10 cellular contexts compared by ENCODE assay signal in the genomic region with DNA sequence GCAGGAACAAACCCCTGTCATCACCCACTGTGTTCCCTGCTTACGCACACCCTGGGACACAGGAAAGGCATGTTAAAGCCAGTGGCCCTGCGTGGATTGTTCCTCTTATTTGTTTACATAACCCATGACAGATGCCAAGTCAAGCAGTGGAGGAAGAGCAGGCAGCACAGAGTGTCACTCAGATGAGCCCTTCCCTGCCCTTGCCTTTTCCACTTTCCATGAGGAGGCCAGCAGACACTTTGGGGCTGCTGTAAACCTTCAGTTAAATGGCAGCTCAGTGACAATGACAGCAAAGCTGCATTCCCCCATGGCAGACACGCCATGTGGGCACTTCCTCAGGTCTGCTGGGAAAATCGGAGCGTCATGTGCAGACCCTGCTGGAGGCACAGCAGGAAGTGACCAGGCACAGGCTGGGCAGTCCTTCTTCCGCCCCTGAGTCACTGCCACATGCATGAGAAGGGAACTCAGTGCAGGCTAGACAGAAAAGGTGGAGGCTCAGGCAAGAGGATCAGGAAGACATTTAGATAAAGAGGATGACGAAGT.
DNase-seq lines count a peak whose midpoint lies in the region; ATAC-seq and TF ChIP-seq lines count a peak whose summit lies in the region.
"Had no signal": no experiment of that assay in that cellular context is flagged by ENCODE, and none has a peak within 500 bp of the region (broad histone marks: within the 10 kb centered on the region; RNA-seq: fewer than 3 reads in every experiment).

No MANE protein-coding gene starts in this region.

- H3K27me3 ChIP-seq in prostate gland (replicated peaks; ENCODE audit: insufficient read depth) = no peaks in the 10 kb centered on the region

- H3K36me3 Mint-ChIP-seq in endothelial cell (ENCODE audit: low read depth, unreplicated experiment) = no peaks in the 10 kb centered on the region

- no peak for TF ChIP-seq POLR2A in prostate gland (IDR thresholded peaks at IDR 0.05)

- H3K4me1 Mint-ChIP-seq in endothelial cell (ENCODE audit: unreplicated experiment) = no peaks in the 10 kb centered on the region

- H3K27ac Mint-ChIP-seq in endothelial cell (ENCODE audit: unreplicated experiment) = no peak overlapping the region

- intact Hi-C loops in prostate gland (cut with DNase I) = no loop called here

- peak; percentile 66 for DNase-seq in GM04503 (ENCODE audit: low read depth)
- peak; percentile 86 for DNase-seq in SW 1271 (lab: John Stamatoyannopoulos, UW)
- DNase-seq in foreskin fibroblast = peak; percentile 95 to 97
- DNase-seq in prostate gland (ENCODE audit: low spot score) = peak; percentile 83
- DNase-seq in endothelial cell (ENCODE audit: low spot score) = no peak
- no peak for DNase-seq in superior temporal gyrus (ENCODE audit: extremely low spot score)
- DNase-seq: activated gamma-delta T cell, OCI-M1 had no signal

- WGBS in prostate gland = 46% methylated on average over 7 of the region's 7 CpGs

- ATAC-seq in GM21723 (IDR thresholded peaks at IDR 0.05; ENCODE audit: unreplicated experiment) = no peak
- no peak for ATAC-seq in HG02885 (IDR thresholded peaks at IDR 0.05; ENCODE audit: poor library complexity, unreplicated experiment)

- peaks cover 6% of the 10 kb centered on the region for H3K4me1 ChIP-seq in prostate gland (replicated peaks)

- H3K9me3 Mint-ChIP-seq in endothelial cell (ENCODE audit: unreplicated experiment) = no peaks in the 10 kb centered on the region

- TF ChIP-seq CTCF in foreskin fibroblast (IDR thresholded peaks at IDR 0.05; ENCODE audit: low read depth, low read length) (no peak), prostate gland (IDR thresholded peaks at IDR 0.05) (no peak), endothelial cell (IDR thresholded peaks at IDR 0.05; ENCODE audit: unreplicated experiment) (no peak)

- no peaks in the 10 kb centered on the region for H3K27me3 Mint-ChIP-seq in endothelial cell (ENCODE audit: unreplicated experiment)

- H3K4me3 ChIP-seq in foreskin fibroblast (ENCODE audit: low read depth in 1 of 2, low read length in 2 of 2) = no peak overlapping the region
- H3K4me3 ChIP-seq in prostate gland = no peak overlapping the region

- no peaks in the 10 kb centered on the region for H3K9me3 ChIP-seq in prostate gland

- no peaks in the 10 kb centered on the region for H3K36me3 ChIP-seq in prostate gland

- H3K27ac ChIP-seq in prostate gland = peak overlapping the region; percentile 41 to 72

- no peak overlapping the region for H3K4me3 Mint-ChIP-seq in endothelial cell (ENCODE audit: unreplicated experiment)

Comparison
In these comparisons a context has a peak if more than half of its experiments do, and no peak if none do; other contexts are left out.
1. DNase-seq: peak in GM04503 (single experiment), SW 1271 (2 of 2), foreskin fibroblast (2 of 2) and prostate gland (single experiment); none in endothelial cell (single experiment) and superior temporal gyrus (single experiment).